Comparison of ENCODE assay signal across 2 cellular contexts in the genomic region with DNA sequence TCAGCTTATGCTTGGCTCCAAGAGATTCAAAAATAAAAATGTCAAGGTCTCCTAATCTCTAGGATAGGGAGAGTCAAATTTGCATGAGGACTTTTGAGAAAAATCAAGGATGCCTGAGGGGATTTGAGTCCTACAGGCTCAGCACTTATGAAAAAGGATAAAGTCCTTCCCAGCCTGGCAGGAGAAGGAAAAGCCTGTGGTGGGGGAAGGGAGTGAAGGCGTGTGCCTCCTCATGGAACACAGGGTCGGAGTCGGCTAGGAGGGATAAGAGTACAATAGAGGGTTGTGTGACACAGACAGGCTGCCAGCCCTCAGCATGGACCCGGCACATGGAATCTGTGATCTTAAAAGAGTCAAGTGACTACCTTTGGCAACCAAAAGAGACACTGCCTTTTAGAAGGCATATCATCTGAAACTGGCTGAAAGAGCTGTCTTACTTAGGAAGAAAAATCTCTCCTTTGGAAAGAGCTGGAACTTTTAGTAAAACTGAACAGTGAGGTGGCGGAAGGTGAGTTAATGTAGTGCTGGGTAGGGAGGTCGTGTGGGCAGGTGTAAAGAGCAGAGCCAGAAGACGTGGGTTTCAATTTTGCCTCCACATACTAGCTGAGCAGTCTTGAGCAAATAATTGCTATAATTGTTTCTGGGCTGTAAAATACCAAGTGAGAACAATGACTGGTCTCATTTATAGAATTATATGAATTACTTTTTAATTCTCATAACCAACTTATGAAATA.
TF ChIP-seq lines count a peak whose summit lies in the region.

No MANE protein-coding gene starts in this region.

TF ChIP-seq in A549, 52 proteins besides CTCF, POLR2A, EP300 and RAD21 (continued from another document):
- TF ChIP-seq GATA3 (IDR thresholded peaks at IDR 0.05; ENCODE audit: borderline replicate concordance) = no peak
TF ChIP-seq in A549: peak in this region for 1.

TF ChIP-seq in K562, 482 proteins besides CTCF, POLR2A, EP300 and RAD21 (continued from another document):
- TF ChIP-seq, protein P1, sequence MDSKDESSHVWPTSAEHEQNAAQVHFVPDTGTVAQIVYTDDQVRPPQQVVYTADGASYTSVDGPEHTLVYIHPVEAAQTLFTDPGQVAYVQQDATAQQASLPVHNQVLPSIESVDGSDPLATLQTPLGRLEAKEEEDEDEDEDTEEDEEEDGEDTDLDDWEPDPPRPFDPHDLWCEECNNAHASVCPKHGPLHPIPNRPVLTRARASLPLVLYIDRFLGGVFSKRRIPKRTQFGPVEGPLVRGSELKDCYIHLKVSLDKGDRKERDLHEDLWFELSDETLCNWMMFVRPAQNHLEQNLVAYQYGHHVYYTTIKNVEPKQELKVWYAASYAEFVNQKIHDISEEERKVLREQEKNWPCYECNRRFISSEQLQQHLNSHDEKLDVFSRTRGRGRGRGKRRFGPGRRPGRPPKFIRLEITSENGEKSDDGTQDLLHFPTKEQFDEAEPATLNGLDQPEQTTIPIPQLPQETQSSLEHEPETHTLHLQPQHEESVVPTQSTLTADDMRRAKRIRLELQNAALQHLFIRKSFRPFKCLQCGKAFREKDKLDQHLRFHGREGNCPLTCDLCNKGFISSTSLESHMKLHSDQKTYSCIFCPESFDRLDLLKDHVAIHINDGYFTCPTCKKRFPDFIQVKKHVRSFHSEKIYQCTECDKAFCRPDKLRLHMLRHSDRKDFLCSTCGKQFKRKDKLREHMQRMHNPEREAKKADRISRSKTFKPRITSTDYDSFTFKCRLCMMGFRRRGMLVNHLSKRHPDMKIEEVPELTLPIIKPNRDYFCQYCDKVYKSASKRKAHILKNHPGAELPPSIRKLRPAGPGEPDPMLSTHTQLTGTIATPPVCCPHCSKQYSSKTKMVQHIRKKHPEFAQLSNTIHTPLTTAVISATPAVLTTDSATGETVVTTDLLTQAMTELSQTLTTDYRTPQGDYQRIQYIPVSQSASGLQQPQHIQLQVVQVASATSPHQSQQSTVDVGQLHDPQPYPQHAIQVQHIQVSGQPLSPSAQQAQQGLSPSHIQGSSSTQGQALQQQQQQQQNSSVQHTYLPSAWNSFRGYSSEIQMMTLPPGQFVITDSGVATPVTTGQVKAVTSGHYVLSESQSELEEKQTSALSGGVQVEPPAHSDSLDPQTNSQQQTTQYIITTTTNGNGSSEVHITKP (IDR thresholded peaks at IDR 0.05; ENCODE audit: partially characterized antibody) = no peak
- TF ChIP-seq GABPB1 (CRISPR knock-in tag; IDR thresholded peaks at IDR 0.05) = no peak
- TF ChIP-seq HNRNPLL (IDR thresholded peaks at IDR 0.05; ENCODE audit: low read depth, low read length, poor library complexity, severe bottlenecking) = no peak
- TF ChIP-seq RCOR1 (IDR thresholded peaks at IDR 0.05; ENCODE audit: borderline replicate concordance in 1 of 2, low read depth in 2 of 2, low read length in 2 of 2) = no peak
- TF ChIP-seq KLF6 (CRISPR knock-in tag; IDR thresholded peaks at IDR 0.05; ENCODE audit: borderline replicate concordance) = no peak
- no peak for TF ChIP-seq SIN3A (IDR thresholded peaks at IDR 0.05; ENCODE audit: borderline replicate concordance in 2 of 2, control insufficient read depth in 1 of 2, low read depth in 2 of 2, low read length in 2 of 2)
- no peak for TF ChIP-seq SMAD1 (IDR thresholded peaks at IDR 0.05; ENCODE audit: low read depth, low read length, partially characterized antibody)
- no peak for TF ChIP-seq ZBTB7A (IDR thresholded peaks at IDR 0.05; ENCODE audit: borderline replicate concordance, control insufficient read depth, low read depth, low read length)
- TF ChIP-seq, protein P2, sequence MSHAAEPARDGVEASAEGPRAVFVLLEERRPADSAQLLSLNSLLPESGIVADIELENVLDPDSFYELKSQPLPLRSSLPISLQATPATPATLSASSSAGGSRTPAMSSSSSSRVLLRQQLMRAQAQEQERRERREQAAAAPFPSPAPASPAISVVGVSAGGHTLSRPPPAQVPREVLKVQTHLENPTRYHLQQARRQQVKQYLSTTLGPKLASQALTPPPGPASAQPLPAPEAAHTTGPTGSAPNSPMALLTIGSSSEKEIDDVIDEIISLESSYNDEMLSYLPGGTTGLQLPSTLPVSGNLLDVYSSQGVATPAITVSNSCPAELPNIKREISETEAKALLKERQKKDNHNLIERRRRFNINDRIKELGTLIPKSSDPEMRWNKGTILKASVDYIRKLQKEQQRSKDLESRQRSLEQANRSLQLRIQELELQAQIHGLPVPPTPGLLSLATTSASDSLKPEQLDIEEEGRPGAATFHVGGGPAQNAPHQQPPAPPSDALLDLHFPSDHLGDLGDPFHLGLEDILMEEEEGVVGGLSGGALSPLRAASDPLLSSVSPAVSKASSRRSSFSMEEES (CRISPR knock-in tag; IDR thresholded peaks at IDR 0.05) = no peak
- TF ChIP-seq NR3C1 (CRISPR knock-in tag; IDR thresholded peaks at IDR 0.05) = no peak
- no peak for TF ChIP-seq KDM5B (IDR thresholded peaks at IDR 0.05; ENCODE audit: insufficient replicate concordance, low read depth, low read length)
- no peak for TF ChIP-seq ARID2 (IDR thresholded peaks at IDR 0.05)
